Comparison of ENCODE assay signal across 19 cellular contexts in genomic region chr15:38212759-38213158, GRCh38.
"Had no signal": no experiment of that assay in that cellular context is flagged by ENCODE, and none has a peak within 500 bp of the region (broad histone marks: within the 10 kb centered on the region; RNA-seq: fewer than 3 reads in every experiment).

No MANE protein-coding gene starts in this region.

- H3K9me3 Mint-ChIP-seq: memory B cell; naive thymus-derived CD4-positive, alpha-beta T cell had no signal

- H3K27ac Mint-ChIP-seq: memory B cell; naive thymus-derived CD4-positive, alpha-beta T cell had no signal

- H3K4me1 Mint-ChIP-seq: memory B cell had no signal

- H3K27me3 Mint-ChIP-seq: memory B cell had no signal

- H3K36me3 ChIP-seq: left lung, lower lobe of right lung, stomach, thoracic aorta had no signal

- H3K4me3 ChIP-seq: coronary artery, dorsolateral prefrontal cortex, left lung, lower lobe of right lung, stomach, thoracic aorta had no signal

- H3K27me3 ChIP-seq: dorsolateral prefrontal cortex, left lung, stomach had no signal

- H3K27ac ChIP-seq: coronary artery, dorsolateral prefrontal cortex, left lung, lower lobe of right lung, thoracic aorta had no signal

- H3K36me3 Mint-ChIP-seq: memory B cell; naive thymus-derived CD4-positive, alpha-beta T cell had no signal

- H3K4me3 Mint-ChIP-seq: memory B cell; naive thymus-derived CD4-positive, alpha-beta T cell had no signal

- DNase-seq: dorsolateral prefrontal cortex; effector CD8-positive, alpha-beta T cell; foreskin melanocyte; head of caudate nucleus; hippocampal formation; kidney glomerular epithelial cell; left lung; lower lobe of right lung; midbrain; naive thymus-derived CD4-positive, alpha-beta T cell; right cardiac atrium; stimulated activated CD4-positive, alpha-beta T cell treated with anti-CD3 and anti-CD28 coated beads, Interleukin-12 subunit alpha, Interleukin-12 subunit beta, amount 100 ng/mL, for 4 hours; stimulated activated naive CD4-positive, alpha-beta T cell; stomach; substantia nigra; trophoblast cell had no signal

- H3K9me3 ChIP-seq: left lung, lower lobe of right lung, stomach, thoracic aorta had no signal
